ENCODE assay signal across 2 cellular contexts in the genomic region with DNA sequence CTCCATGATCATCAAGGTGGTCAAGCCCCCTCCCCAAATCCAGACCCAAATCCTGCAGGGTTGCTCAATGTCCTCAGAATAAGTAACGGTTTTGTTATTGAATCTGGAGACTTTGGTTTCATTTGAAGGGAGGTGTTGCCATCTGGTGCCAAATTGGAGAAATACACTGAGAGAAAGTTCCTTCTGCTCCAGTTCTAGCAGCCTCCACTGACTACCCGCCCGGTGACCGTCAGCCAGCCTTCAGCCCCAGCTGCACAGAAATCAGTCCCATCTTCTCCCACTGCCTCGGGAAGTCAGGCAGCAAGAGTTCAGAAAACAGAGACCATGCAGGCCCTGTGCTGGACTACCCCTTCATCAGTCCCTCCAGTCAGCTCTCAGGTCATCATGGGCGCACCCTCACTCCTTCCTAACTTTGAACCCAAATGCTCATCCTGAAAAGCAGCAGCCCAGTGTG.
TF ChIP-seq lines count a peak whose summit lies in the region.

No MANE protein-coding gene starts in this region.

TF ChIP-seq in Ishikawa, 13 proteins besides CTCF, POLR2A, EP300 and RAD21:
- TF ChIP-seq CEBPB (IDR thresholded peaks at IDR 0.05) (peak; percentile 59; the same call in 1 of the 2 replicates), CREB1 (IDR thresholded peaks at IDR 0.05; ENCODE audit: low read depth) (no peak)

TF ChIP-seq in K562, 482 proteins besides CTCF, POLR2A, EP300 and RAD21 (continues in another document):
- TF ChIP-seq ZNF609 (CRISPR knock-in tag; IDR thresholded peaks at IDR 0.05; ENCODE audit: borderline replicate concordance) (no peak), ZNF146 (CRISPR knock-in tag; IDR thresholded peaks at IDR 0.05; ENCODE audit: unreplicated experiment) (no peak), SMARCE1 (IDR thresholded peaks at IDR 0.05) (no peak), ZNF592 (IDR thresholded peaks at IDR 0.05) (no peak), SREBF1 (IDR thresholded peaks at IDR 0.05; ENCODE audit: borderline replicate concordance, low read depth, low read length) (no peak), MTA3 (IDR thresholded peaks at IDR 0.05; ENCODE audit: borderline replicate concordance) (no peak), PCBP2 (IDR thresholded peaks at IDR 0.05; ENCODE audit: low read depth, low read length, poor library complexity, severe bottlenecking) (no peak), CTBP1 (IDR thresholded peaks at IDR 0.05; ENCODE audit: borderline replicate concordance) (no peak), CEBPG (CRISPR knock-in tag; IDR thresholded peaks at IDR 0.05) (0 out of 2 replicates have a peak, but pooled peaks have one; percentile 29), CEBPG (tag; conservative IDR thresholded peaks at IDR 0.05 in 1 of 2, IDR thresholded peaks at IDR 0.05 in 1 of 2) (peak in 1 of 2 experiments; percentile 51; a peak in 1 of 4 replicates), CC2D1A (IDR thresholded peaks at IDR 0.05) (peak; percentile 60; the same call in 1 of the 2 replicates), ARID1B (IDR thresholded peaks at IDR 0.05) (no peak), ARID2 (IDR thresholded peaks at IDR 0.05) (0 out of 2 replicates have a peak, but pooled peaks have one; percentile 13), AFF4 (CRISPR knock-in tag; IDR thresholded peaks at IDR 0.05) (no peak), NONO (IDR thresholded peaks at IDR 0.05; ENCODE audit: low read depth in 2 of 2, low read length in 1 of 2) (no peak), MBD1 (CRISPR knock-in tag; IDR thresholded peaks at IDR 0.05) (no peak), SREBF2 (CRISPR knock-in tag; IDR thresholded peaks at IDR 0.05) (no peak), SIN3B (IDR thresholded peaks at IDR 0.05; ENCODE audit: low read depth) (no peak), KAT7 (CRISPR knock-in tag; IDR thresholded peaks at IDR 0.05; ENCODE audit: borderline replicate concordance) (no peak), MEF2A (IDR thresholded peaks at IDR 0.05; ENCODE audit: control insufficient read depth, low read depth, low read length) (no peak)
- TF ChIP-seq, protein P1, sequence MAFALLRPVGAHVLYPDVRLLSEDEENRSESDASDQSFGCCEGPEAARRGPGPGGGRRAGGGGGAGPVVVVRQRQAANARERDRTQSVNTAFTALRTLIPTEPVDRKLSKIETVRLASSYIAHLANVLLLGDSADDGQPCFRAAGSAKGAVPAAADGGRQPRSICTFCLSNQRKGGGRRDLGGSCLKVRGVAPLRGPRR (CRISPR knock-in tag; IDR thresholded peaks at IDR 0.05), result no peak
- TF ChIP-seq, protein P2, sequence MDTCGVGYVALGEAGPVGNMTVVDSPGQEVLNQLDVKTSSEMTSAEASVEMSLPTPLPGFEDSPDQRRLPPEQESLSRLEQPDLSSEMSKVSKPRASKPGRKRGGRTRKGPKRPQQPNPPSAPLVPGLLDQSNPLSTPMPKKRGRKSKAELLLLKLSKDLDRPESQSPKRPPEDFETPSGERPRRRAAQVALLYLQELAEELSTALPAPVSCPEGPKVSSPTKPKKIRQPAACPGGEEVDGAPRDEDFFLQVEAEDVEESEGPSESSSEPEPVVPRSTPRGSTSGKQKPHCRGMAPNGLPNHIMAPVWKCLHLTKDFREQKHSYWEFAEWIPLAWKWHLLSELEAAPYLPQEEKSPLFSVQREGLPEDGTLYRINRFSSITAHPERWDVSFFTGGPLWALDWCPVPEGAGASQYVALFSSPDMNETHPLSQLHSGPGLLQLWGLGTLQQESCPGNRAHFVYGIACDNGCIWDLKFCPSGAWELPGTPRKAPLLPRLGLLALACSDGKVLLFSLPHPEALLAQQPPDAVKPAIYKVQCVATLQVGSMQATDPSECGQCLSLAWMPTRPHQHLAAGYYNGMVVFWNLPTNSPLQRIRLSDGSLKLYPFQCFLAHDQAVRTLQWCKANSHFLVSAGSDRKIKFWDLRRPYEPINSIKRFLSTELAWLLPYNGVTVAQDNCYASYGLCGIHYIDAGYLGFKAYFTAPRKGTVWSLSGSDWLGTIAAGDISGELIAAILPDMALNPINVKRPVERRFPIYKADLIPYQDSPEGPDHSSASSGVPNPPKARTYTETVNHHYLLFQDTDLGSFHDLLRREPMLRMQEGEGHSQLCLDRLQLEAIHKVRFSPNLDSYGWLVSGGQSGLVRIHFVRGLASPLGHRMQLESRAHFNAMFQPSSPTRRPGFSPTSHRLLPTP (IDR thresholded peaks at IDR 0.05; ENCODE audit: borderline replicate concordance, extremely low read depth, insufficient read length), result no peak
- TF ChIP-seq, protein P3, sequence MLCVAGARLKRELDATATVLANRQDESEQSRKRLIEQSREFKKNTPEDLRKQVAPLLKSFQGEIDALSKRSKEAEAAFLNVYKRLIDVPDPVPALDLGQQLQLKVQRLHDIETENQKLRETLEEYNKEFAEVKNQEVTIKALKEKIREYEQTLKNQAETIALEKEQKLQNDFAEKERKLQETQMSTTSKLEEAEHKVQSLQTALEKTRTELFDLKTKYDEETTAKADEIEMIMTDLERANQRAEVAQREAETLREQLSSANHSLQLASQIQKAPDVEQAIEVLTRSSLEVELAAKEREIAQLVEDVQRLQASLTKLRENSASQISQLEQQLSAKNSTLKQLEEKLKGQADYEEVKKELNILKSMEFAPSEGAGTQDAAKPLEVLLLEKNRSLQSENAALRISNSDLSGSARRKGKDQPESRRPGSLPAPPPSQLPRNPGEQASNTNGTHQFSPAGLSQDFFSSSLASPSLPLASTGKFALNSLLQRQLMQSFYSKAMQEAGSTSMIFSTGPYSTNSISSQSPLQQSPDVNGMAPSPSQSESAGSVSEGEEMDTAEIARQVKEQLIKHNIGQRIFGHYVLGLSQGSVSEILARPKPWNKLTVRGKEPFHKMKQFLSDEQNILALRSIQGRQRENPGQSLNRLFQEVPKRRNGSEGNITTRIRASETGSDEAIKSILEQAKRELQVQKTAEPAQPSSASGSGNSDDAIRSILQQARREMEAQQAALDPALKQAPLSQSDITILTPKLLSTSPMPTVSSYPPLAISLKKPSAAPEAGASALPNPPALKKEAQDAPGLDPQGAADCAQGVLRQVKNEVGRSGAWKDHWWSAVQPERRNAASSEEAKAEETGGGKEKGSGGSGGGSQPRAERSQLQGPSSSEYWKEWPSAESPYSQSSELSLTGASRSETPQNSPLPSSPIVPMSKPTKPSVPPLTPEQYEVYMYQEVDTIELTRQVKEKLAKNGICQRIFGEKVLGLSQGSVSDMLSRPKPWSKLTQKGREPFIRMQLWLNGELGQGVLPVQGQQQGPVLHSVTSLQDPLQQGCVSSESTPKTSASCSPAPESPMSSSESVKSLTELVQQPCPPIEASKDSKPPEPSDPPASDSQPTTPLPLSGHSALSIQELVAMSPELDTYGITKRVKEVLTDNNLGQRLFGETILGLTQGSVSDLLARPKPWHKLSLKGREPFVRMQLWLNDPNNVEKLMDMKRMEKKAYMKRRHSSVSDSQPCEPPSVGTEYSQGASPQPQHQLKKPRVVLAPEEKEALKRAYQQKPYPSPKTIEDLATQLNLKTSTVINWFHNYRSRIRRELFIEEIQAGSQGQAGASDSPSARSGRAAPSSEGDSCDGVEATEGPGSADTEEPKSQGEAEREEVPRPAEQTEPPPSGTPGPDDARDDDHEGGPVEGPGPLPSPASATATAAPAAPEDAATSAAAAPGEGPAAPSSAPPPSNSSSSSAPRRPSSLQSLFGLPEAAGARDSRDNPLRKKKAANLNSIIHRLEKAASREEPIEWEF (CRISPR knock-in tag; IDR thresholded peaks at IDR 0.05), result no peak
